20 cellular contexts compared by ENCODE assay signal in genomic region chr12:41507286-41507685, GRCh38.
"Had no signal": no experiment of that assay in that cellular context is flagged by ENCODE, and none has a peak within 500 bp of the region (broad histone marks: within the 10 kb centered on the region; RNA-seq: fewer than 3 reads in every experiment).

No MANE protein-coding gene starts in this region.

- H3K4me3 Mint-ChIP-seq: dendritic cell treated with granulocyte-macrophage colony-stimulating factor and Interleukin-4, amounts not matched to agents 40 ng/mL and 50 ng/mL, for 4 days; naive thymus-derived CD8-positive, alpha-beta T cell; stimulated activated naive B cell treated with anti-CD40 and anti-IgM and Interleukin-4, amounts not matched to agents 10 μg/mL and 1 μg/mL and 100 μg/mL, for 72 hours; stimulated activated naive CD8-positive, alpha-beta T cell treated with anti-CD3 and anti-CD28 coated beads, Interleukin-15, amount 100 ng/mL, for 72 hours had no signal

- H3K27ac Mint-ChIP-seq: dendritic cell treated with granulocyte-macrophage colony-stimulating factor and Interleukin-4, amounts not matched to agents 40 ng/mL and 50 ng/mL, for 4 days; naive thymus-derived CD8-positive, alpha-beta T cell; stimulated activated naive B cell treated with anti-CD40 and anti-IgM and Interleukin-4, amounts not matched to agents 10 μg/mL and 1 μg/mL and 100 μg/mL, for 72 hours; stimulated activated naive CD8-positive, alpha-beta T cell treated with anti-CD3 and anti-CD28 coated beads, Interleukin-15, amount 100 ng/mL, for 72 hours had no signal

- H3K4me1 Mint-ChIP-seq: naive thymus-derived CD8-positive, alpha-beta T cell; stimulated activated naive CD8-positive, alpha-beta T cell treated with anti-CD3 and anti-CD28 coated beads, Interleukin-15, amount 100 ng/mL, for 72 hours had no signal

- H3K36me3 Mint-ChIP-seq: naive thymus-derived CD8-positive, alpha-beta T cell; stimulated activated naive B cell treated with anti-CD40 and anti-IgM and Interleukin-4, amounts not matched to agents 10 μg/mL and 1 μg/mL and 100 μg/mL, for 72 hours had no signal

- H3K27ac ChIP-seq: hepatocyte, parathyroid adenoma, prostate gland, right lobe of liver, testis, tibial nerve had no signal

- H3K27me3 Mint-ChIP-seq: dendritic cell treated with granulocyte-macrophage colony-stimulating factor and Interleukin-4, amounts not matched to agents 40 ng/mL and 50 ng/mL, for 4 days had no signal

- H3K9ac ChIP-seq: parathyroid adenoma had no signal

- H3K9me3 ChIP-seq: mucosa of descending colon, prostate gland, right lobe of liver, testis, tibial nerve had no signal

- H3K4me1 ChIP-seq: parathyroid adenoma, right lobe of liver, testis, tibial nerve had no signal

- ATAC-seq: left cardiac atrium; left ventricle myocardium superior; mucosa of descending colon; naive thymus-derived CD8-positive, alpha-beta T cell; right lobe of liver; stimulated activated naive B cell treated with anti-CD40 and anti-IgM and Interleukin-4, amounts not matched to agents 10 μg/mL and 1 μg/mL and 100 μg/mL, for 72 hours; stimulated activated naive CD8-positive, alpha-beta T cell treated with anti-CD3 and anti-CD28 coated beads, Interleukin-15, amount 100 ng/mL, for 72 hours had no signal

- H3K4me3 ChIP-seq: hepatocyte, mucosa of descending colon, prostate gland, right lobe of liver, testis, tibial nerve had no signal

- H3K9me3 Mint-ChIP-seq: dendritic cell treated with granulocyte-macrophage colony-stimulating factor and Interleukin-4, amounts not matched to agents 40 ng/mL and 50 ng/mL, for 4 days; naive thymus-derived CD8-positive, alpha-beta T cell; stimulated activated naive CD8-positive, alpha-beta T cell treated with anti-CD3 and anti-CD28 coated beads, Interleukin-15, amount 100 ng/mL, for 72 hours had no signal

- H3K27me3 ChIP-seq: hepatocyte, right lobe of liver, testis, tibial nerve had no signal

- H3K79me2 ChIP-seq: hepatocyte, parathyroid adenoma had no signal

- DNase-seq: cerebellar nuclear complex; erythroblast; foreskin melanocyte; head of caudate nucleus; kidney; left cardiac atrium; left ventricle myocardium superior; mucosa of descending colon; naive thymus-derived CD8-positive, alpha-beta T cell; retina; right lobe of liver; stimulated activated CD4-positive, alpha-beta T cell treated with anti-CD3 and anti-CD28 coated beads, Interleukin-4, amount 100 ng/mL, for 4 hours; stimulated activated naive B cell treated with anti-CD40 and anti-IgM and Interleukin-4, amounts not matched to agents 10 μg/mL and 1 μg/mL and 100 μg/mL, for 72 hours; stimulated activated naive CD8-positive, alpha-beta T cell treated with anti-CD3 and anti-CD28 coated beads, Interleukin-15, amount 100 ng/mL, for 72 hours; testis had no signal

- H3K4me2 ChIP-seq: hepatocyte had no signal

- H2AFZ ChIP-seq: hepatocyte, parathyroid adenoma had no signal

- H3K36me3 ChIP-seq: prostate gland, right lobe of liver had no signal
